Comparison of ENCODE assay signal across 26 cellular contexts in the genomic region with DNA sequence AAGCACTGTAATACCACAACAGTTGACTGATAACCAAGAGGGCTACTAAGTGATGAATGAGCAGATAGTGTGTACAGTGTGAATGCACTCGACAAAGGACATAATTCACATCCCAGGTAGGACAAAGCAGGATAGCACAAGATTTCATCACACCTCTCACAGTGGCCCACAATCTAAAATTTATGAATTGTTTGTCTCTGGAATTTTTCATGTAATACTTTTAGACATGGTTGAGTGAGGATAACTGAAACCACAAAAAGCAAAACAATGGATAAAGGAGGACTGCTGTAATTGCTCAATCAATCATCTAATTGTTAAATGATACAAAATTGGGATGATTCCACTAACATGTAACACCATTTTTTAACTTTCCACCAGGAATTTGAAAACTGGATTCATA.
DNase-seq lines count a peak whose midpoint lies in the region; FAIRE-seq and TF ChIP-seq lines count a peak whose summit lies in the region.
"Had no signal": no experiment of that assay in that cellular context is flagged by ENCODE, and none has a peak within 500 bp of the region (broad histone marks: within the 10 kb centered on the region; RNA-seq: fewer than 3 reads in every experiment).

No MANE protein-coding gene starts in this region.

- TF ChIP-seq CTCF in astrocyte (IDR thresholded peaks at IDR 0.05; ENCODE audit: insufficient read depth, low read depth, low read length): no peak

- no peak for FAIRE-seq in astrocyte (lab: Jason Lieb, UNC)
- FAIRE-seq: A204.1, D721Med, G401.6, GM12891, GM19239 had no signal

- H3K9me3 Mint-ChIP-seq in astrocyte (ENCODE audit: unreplicated experiment): no peaks in the 10 kb centered on the region
- H3K9me3 Mint-ChIP-seq: CD14-positive monocyte had no signal

- H2AFZ ChIP-seq in astrocyte (ENCODE audit: low read depth, low read length): no peak overlapping the region

- H3K4me3 Mint-ChIP-seq in astrocyte (ENCODE audit: unreplicated experiment): no peak overlapping the region
- H3K4me3 Mint-ChIP-seq: CD14-positive monocyte; CD4-positive, alpha-beta memory T cell; CD4-positive, CD25-positive, alpha-beta regulatory T cell; CD8-positive, alpha-beta memory T cell had no signal

- H3K4me1 Mint-ChIP-seq in astrocyte (ENCODE audit: low read depth, unreplicated experiment): peaks cover 1% of the 10 kb centered on the region
- H3K4me1 Mint-ChIP-seq: CD14-positive monocyte; CD4-positive, alpha-beta memory T cell; CD4-positive, CD25-positive, alpha-beta regulatory T cell; CD8-positive, alpha-beta memory T cell had no signal

- DNase-seq in adipocyte (ENCODE audit: low read depth) (peak; percentile 13), astrocyte (ENCODE audit: low read depth) (peak; percentile 4), glomerular visceral epithelial cell (ENCODE audit: extremely low spot score) (peak; percentile 4), NCI-H146 (lab: John Stamatoyannopoulos, UW) (no peak), putamen (ENCODE audit: low spot score) (no peak), NCI-H2196 treated with DMSO at 0.1 percent for 48 hours (lab: John Stamatoyannopoulos, UW; ENCODE audit: unreplicated experiment) (no peak), T1000 (lab: John Stamatoyannopoulos, UW) (no peak)
- DNase-seq: 8988T; ACHN; BE2C; C1 segment of cervical spinal cord; Calu3; CD4-positive, alpha-beta memory T cell; CD4-positive, CD25-positive, alpha-beta regulatory T cell; CD8-positive, alpha-beta memory T cell; COR-L47; DMS79 treated with DMSO at 0.1 percent for 48 hours; GF-D8 had no signal

- no peak for TF ChIP-seq RAD21 in Ishikawa (IDR thresholded peaks at IDR 0.05; ENCODE audit: low read depth)

- H3K36me3 Mint-ChIP-seq in astrocyte (ENCODE audit: low read depth, unreplicated experiment): no peaks in the 10 kb centered on the region
- H3K36me3 Mint-ChIP-seq: CD14-positive monocyte; CD4-positive, alpha-beta memory T cell; CD4-positive, CD25-positive, alpha-beta regulatory T cell; CD8-positive, alpha-beta memory T cell had no signal

- H3K4me1 ChIP-seq in adipocyte (ENCODE audit: control insufficient read depth, insufficient read depth, low read length): no peaks in the 10 kb centered on the region
- no peaks in the 10 kb centered on the region for H3K4me1 ChIP-seq in astrocyte (ENCODE audit: insufficient read depth, low read length)
- H3K4me1 ChIP-seq: BE2C, BLaER1 had no signal

- H3K9me3 ChIP-seq in adipocyte (ENCODE audit: control insufficient read depth, low read length) (no peaks in the 10 kb centered on the region), astrocyte (ENCODE audit: insufficient read depth, low read depth, low read length) (no peaks in the 10 kb centered on the region)
- H3K9me3 ChIP-seq: BE2C, BLaER1 had no signal

- H3K27ac ChIP-seq in astrocyte (ENCODE audit: low read depth, low read length): no peak overlapping the region
- H3K27ac ChIP-seq: BLaER1 had no signal

- H3K27me3 ChIP-seq in adipocyte (replicated peaks; ENCODE audit: control insufficient read depth, insufficient read depth, low read length): no peaks in the 10 kb centered on the region
- no peaks in the 10 kb centered on the region for H3K27me3 ChIP-seq in astrocyte (ENCODE audit: insufficient read depth, low read length)
- H3K27me3 ChIP-seq: BE2C, BLaER1 had no signal

- no peaks in the 10 kb centered on the region for H3K79me2 ChIP-seq in astrocyte (ENCODE audit: insufficient read depth, low read length)

- H3K9ac ChIP-seq in adipocyte (ENCODE audit: low read length) (no peak overlapping the region), astrocyte (ENCODE audit: low read length) (no peak overlapping the region)
- H3K9ac ChIP-seq: BLaER1 had no signal

- TF ChIP-seq EP300 in Ishikawa (IDR thresholded peaks at IDR 0.05; ENCODE audit: borderline replicate concordance): no peak

- no peaks in the 10 kb centered on the region for H3K27me3 Mint-ChIP-seq in astrocyte (ENCODE audit: low read depth, unreplicated experiment)
- H3K27me3 Mint-ChIP-seq: CD4-positive, alpha-beta memory T cell; CD4-positive, CD25-positive, alpha-beta regulatory T cell had no signal

- H3K4me3 ChIP-seq in adipocyte (ENCODE audit: low read length) (no peak overlapping the region), astrocyte (ENCODE audit: insufficient read depth, low read depth, low read length) (no peak overlapping the region)
- H3K4me3 ChIP-seq: BLaER1 had no signal

- H4K20me1 ChIP-seq in astrocyte (ENCODE audit: insufficient read depth, low read length): no peaks in the 10 kb centered on the region
- H4K20me1 ChIP-seq: BLaER1 had no signal

- H3K36me3 ChIP-seq in adipocyte (ENCODE audit: control insufficient read depth, insufficient read depth, low read length, severe bottlenecking) (no peaks in the 10 kb centered on the region), astrocyte (ENCODE audit: insufficient read depth, low read length) (no peaks in the 10 kb centered on the region)
- H3K36me3 ChIP-seq: BE2C, BLaER1 had no signal

- H3K27ac Mint-ChIP-seq in astrocyte (ENCODE audit: unreplicated experiment): no peak overlapping the region
- H3K27ac Mint-ChIP-seq: CD14-positive monocyte; CD4-positive, alpha-beta memory T cell; CD8-positive, alpha-beta memory T cell had no signal

- no peak overlapping the region for H3K4me2 ChIP-seq in astrocyte (ENCODE audit: low read length)
- H3K4me2 ChIP-seq: BLaER1 had no signal

TF ChIP-seq in Ishikawa, 13 proteins besides CTCF, POLR2A, EP300 and RAD21:
- TF ChIP-seq CEBPB (IDR thresholded peaks at IDR 0.05) (peak; percentile 53), REST (IDR thresholded peaks at IDR 0.05; ENCODE audit: low read depth) (no peak), NFIC (IDR thresholded peaks at IDR 0.05) (0 out of 2 replicates have a peak, but pooled peaks have one; percentile 24), YY1 (IDR thresholded peaks at IDR 0.05; ENCODE audit: low read depth) (no peak), USF1 (IDR thresholded peaks at IDR 0.05) (no peak), FOXM1 (IDR thresholded peaks at IDR 0.05; ENCODE audit: borderline replicate concordance, low read depth) (no peak), TCF12 (IDR thresholded peaks at IDR 0.05; ENCODE audit: low read depth) (no peak)

Comparison
In these comparisons a context has a peak if more than half of its experiments do, and no peak if none do; other contexts are left out.
1. DNase-seq: peak in adipocyte (single experiment), astrocyte (single experiment) and glomerular visceral epithelial cell (single experiment); none in NCI-H146 (single experiment), putamen (single experiment), NCI-H2196 treated with DMSO at 0.1 percent for 48 hours (single experiment) and T1000 (single experiment).